ENCODE assay signal across 2 cellular contexts in genomic region chr11:73137262-73137941, GRCh38.
TF ChIP-seq lines count a peak whose summit lies in the region.

No MANE protein-coding gene starts in this region.

TF ChIP-seq in HepG2, 621 proteins besides CTCF, POLR2A, EP300 and RAD21:
- TF ChIP-seq ATM (IDR thresholded peaks at IDR 0.05; ENCODE audit: borderline replicate concordance) (no peak), SAFB2 (CRISPR knock-in tag; IDR thresholded peaks at IDR 0.05; ENCODE audit: borderline replicate concordance, low read depth) (no peak), KDM6A (CRISPR knock-in tag; IDR thresholded peaks at IDR 0.05; ENCODE audit: low read depth) (no peak), EED (CRISPR knock-in tag; IDR thresholded peaks at IDR 0.05) (no peak), ZKSCAN5 (CRISPR knock-in tag; IDR thresholded peaks at IDR 0.05) (no peak), NFYB (CRISPR knock-in tag; IDR thresholded peaks at IDR 0.05) (no peak), ZNF468 (CRISPR knock-in tag; IDR thresholded peaks at IDR 0.05) (no peak), MBD4 (IDR thresholded peaks at IDR 0.05; ENCODE audit: borderline replicate concordance, low read length) (no peak), PAWR (CRISPR knock-in tag; IDR thresholded peaks at IDR 0.05; ENCODE audit: borderline replicate concordance) (no peak), EHMT2 (IDR thresholded peaks at IDR 0.05; ENCODE audit: borderline replicate concordance, low read depth, low read length) (no peak)
- TF ChIP-seq, protein P1, sequence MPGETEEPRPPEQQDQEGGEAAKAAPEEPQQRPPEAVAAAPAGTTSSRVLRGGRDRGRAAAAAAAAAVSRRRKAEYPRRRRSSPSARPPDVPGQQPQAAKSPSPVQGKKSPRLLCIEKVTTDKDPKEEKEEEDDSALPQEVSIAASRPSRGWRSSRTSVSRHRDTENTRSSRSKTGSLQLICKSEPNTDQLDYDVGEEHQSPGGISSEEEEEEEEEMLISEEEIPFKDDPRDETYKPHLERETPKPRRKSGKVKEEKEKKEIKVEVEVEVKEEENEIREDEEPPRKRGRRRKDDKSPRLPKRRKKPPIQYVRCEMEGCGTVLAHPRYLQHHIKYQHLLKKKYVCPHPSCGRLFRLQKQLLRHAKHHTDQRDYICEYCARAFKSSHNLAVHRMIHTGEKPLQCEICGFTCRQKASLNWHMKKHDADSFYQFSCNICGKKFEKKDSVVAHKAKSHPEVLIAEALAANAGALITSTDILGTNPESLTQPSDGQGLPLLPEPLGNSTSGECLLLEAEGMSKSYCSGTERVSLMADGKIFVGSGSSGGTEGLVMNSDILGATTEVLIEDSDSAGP (CRISPR knock-in tag; IDR thresholded peaks at IDR 0.05; ENCODE audit: borderline replicate concordance): no peak

TF ChIP-seq in SK-N-SH, 30 proteins besides CTCF, POLR2A, EP300 and RAD21:
- no peak for TF ChIP-seq YY1 (IDR thresholded peaks at IDR 0.05; ENCODE audit: low read depth)
- no peak for TF ChIP-seq PBX3 (IDR thresholded peaks at IDR 0.05)
- TF ChIP-seq TAF1 (IDR thresholded peaks at IDR 0.05; ENCODE audit: borderline replicate concordance, low read depth, low read length): no peak
